Comparison of ENCODE assay signal across 2 cellular contexts in the genomic region with DNA sequence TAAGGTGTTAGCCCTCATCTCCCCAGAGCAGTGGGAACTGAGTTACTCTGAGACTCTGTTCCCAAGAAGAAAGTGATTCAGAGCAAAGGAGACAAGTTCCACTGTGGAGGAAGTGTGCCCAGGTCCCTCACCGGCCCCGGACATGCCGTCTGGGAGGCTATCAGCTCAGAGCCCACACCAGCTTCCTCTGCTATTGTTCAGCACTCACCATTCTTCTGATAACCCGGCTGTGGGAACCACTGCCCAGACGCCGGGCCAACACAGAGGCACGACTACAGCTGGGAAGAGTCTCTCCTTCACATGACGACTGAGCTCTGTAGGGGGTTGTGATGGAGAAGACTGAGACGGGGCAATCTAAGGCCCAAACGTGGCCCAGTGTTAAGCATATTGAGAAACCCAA.
TF ChIP-seq lines count a peak whose summit lies in the region.

No MANE protein-coding gene starts in this region.

TF ChIP-seq in liver, 16 proteins besides CTCF, POLR2A, EP300 and RAD21:
- TF ChIP-seq, protein P1, sequence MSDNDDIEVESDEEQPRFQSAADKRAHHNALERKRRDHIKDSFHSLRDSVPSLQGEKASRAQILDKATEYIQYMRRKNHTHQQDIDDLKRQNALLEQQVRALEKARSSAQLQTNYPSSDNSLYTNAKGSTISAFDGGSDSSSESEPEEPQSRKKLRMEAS (IDR thresholded peaks at IDR 0.05) = no peak
- TF ChIP-seq NR2F2 (IDR thresholded peaks at IDR 0.05) = peak; percentile 19
- TF ChIP-seq TAF1 (conservative IDR thresholded peaks at IDR 0.05) = no peak
- no peak for TF ChIP-seq GABPA (IDR thresholded peaks at IDR 0.05 in 1 of 2, conservative IDR thresholded peaks at IDR 0.05 in 1 of 2)

TF ChIP-seq in HepG2, 621 proteins besides CTCF, POLR2A, EP300 and RAD21:
- TF ChIP-seq, protein P2, sequence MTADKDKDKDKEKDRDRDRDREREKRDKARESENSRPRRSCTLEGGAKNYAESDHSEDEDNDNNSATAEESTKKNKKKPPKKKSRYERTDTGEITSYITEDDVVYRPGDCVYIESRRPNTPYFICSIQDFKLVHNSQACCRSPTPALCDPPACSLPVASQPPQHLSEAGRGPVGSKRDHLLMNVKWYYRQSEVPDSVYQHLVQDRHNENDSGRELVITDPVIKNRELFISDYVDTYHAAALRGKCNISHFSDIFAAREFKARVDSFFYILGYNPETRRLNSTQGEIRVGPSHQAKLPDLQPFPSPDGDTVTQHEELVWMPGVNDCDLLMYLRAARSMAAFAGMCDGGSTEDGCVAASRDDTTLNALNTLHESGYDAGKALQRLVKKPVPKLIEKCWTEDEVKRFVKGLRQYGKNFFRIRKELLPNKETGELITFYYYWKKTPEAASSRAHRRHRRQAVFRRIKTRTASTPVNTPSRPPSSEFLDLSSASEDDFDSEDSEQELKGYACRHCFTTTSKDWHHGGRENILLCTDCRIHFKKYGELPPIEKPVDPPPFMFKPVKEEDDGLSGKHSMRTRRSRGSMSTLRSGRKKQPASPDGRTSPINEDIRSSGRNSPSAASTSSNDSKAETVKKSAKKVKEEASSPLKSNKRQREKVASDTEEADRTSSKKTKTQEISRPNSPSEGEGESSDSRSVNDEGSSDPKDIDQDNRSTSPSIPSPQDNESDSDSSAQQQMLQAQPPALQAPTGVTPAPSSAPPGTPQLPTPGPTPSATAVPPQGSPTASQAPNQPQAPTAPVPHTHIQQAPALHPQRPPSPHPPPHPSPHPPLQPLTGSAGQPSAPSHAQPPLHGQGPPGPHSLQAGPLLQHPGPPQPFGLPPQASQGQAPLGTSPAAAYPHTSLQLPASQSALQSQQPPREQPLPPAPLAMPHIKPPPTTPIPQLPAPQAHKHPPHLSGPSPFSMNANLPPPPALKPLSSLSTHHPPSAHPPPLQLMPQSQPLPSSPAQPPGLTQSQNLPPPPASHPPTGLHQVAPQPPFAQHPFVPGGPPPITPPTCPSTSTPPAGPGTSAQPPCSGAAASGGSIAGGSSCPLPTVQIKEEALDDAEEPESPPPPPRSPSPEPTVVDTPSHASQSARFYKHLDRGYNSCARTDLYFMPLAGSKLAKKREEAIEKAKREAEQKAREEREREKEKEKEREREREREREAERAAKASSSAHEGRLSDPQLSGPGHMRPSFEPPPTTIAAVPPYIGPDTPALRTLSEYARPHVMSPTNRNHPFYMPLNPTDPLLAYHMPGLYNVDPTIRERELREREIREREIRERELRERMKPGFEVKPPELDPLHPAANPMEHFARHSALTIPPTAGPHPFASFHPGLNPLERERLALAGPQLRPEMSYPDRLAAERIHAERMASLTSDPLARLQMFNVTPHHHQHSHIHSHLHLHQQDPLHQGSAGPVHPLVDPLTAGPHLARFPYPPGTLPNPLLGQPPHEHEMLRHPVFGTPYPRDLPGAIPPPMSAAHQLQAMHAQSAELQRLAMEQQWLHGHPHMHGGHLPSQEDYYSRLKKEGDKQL (CRISPR knock-in tag; IDR thresholded peaks at IDR 0.05; ENCODE audit: low read depth) = no peak
- TF ChIP-seq, protein P3, sequence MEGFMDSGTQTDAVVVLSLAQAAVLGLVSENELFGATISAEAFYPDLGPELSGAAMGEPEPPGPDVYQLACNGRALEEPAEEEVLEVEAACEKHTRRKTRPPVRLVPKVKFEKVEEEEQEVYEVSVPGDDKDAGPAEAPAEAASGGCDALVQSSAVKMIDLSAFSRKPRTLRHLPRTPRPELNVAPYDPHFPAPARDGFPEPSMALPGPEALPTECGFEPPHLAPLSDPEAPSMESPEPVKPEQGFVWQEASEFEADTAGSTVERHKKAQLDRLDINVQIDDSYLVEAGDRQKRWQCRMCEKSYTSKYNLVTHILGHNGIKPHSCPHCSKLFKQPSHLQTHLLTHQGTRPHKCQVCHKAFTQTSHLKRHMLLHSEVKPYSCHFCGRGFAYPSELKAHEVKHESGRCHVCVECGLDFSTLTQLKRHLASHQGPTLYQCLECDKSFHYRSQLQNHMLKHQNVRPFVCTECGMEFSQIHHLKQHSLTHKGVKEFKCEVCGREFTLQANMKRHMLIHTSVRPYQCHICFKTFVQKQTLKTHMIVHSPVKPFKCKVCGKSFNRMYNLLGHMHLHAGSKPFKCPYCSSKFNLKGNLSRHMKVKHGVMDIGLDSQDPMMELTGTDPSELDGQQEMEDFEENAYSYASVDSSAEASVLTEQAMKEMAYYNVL (CRISPR knock-in tag; IDR thresholded peaks at IDR 0.05; ENCODE audit: borderline replicate concordance) = no peak
- TF ChIP-seq TEAD2 (CRISPR knock-in tag; IDR thresholded peaks at IDR 0.05) (no peak), ZNF549 (CRISPR knock-in tag; IDR thresholded peaks at IDR 0.05) (no peak), ZBTB38 (CRISPR knock-in tag; IDR thresholded peaks at IDR 0.05) (no peak), RBM22 (optimal IDR thresholded peaks at IDR 0.05; ENCODE audit: low read length) (no peak), TAF15 (IDR thresholded peaks at IDR 0.05; ENCODE audit: low read depth, low read length, poor library complexity, severe bottlenecking) (no peak), KAT7 (CRISPR knock-in tag; IDR thresholded peaks at IDR 0.05; ENCODE audit: borderline replicate concordance) (no peak)
